Comparison of ENCODE assay signal across 8 cellular contexts in genomic region chr9:98315551-98316060, GRCh38.
DNase-seq lines count a peak whose midpoint lies in the region; ATAC-seq, FAIRE-seq and TF ChIP-seq lines count a peak whose summit lies in the region.
"Had no signal": no experiment of that assay in that cellular context is flagged by ENCODE, and none has a peak within 500 bp of the region (broad histone marks: within the 10 kb centered on the region; RNA-seq: fewer than 3 reads in every experiment).

No MANE protein-coding gene starts in this region.

- H3K36me3 Mint-ChIP-seq in activated B cell treated with CpG ODN at 0.5 μM for 24 hours (ENCODE audit: low read depth), result no peaks in the 10 kb centered on the region

- FAIRE-seq in bronchial epithelial cell (lab: Jason Lieb, UNC), result no peak

- POLR2A ChIA-PET in activated B cell treated with CpG ODN at 0.5 μM for 24 hours (lab: Charles Lee), result interaction anchor here (0.9 to 1.0 kb wide), 2 partner anchors 94 to 460 kb away, joined by 3 read pairs; no protein-coding TSS in a partner anchor

- H3K27ac Mint-ChIP-seq in activated B cell treated with CpG ODN at 0.5 μM for 24 hours, result no peak overlapping the region
- H3K27ac Mint-ChIP-seq: stimulated activated naive CD8-positive, alpha-beta T cell treated with anti-CD3 and anti-CD28 coated beads, Interleukin-15, Interleukin-2, amounts not matched to agents 100 ng/mL and 50 ng/mL, for 24 hours had no signal

- H3K4me3 ChIP-seq in bronchial epithelial cell (ENCODE audit: low read depth, low read length), result no peak overlapping the region
- H3K4me3 ChIP-seq in kidney epithelial cell (ENCODE audit: low read depth, low read length), result no peak overlapping the region

- H3K4me1 Mint-ChIP-seq in activated B cell treated with CpG ODN at 0.5 μM for 24 hours, result peaks cover 2% of the 10 kb centered on the region

- H3K4me3 Mint-ChIP-seq in activated B cell treated with CpG ODN at 0.5 μM for 24 hours, result no peak overlapping the region
- H3K4me3 Mint-ChIP-seq: stimulated activated naive CD8-positive, alpha-beta T cell treated with anti-CD3 and anti-CD28 coated beads, Interleukin-15, Interleukin-2, amounts not matched to agents 100 ng/mL and 50 ng/mL, for 24 hours had no signal

- no peaks in the 10 kb centered on the region for H3K36me3 ChIP-seq in bronchial epithelial cell (ENCODE audit: control insufficient read depth, insufficient read depth, low read length)
- H3K36me3 ChIP-seq in kidney epithelial cell (ENCODE audit: control insufficient read depth, insufficient read depth, low read length), result no peaks in the 10 kb centered on the region

- no peaks in the 10 kb centered on the region for H3K9me3 Mint-ChIP-seq in activated B cell treated with CpG ODN at 0.5 μM for 24 hours
- H3K9me3 Mint-ChIP-seq: stimulated activated naive CD8-positive, alpha-beta T cell treated with anti-CD3 and anti-CD28 coated beads, Interleukin-15, Interleukin-2, amounts not matched to agents 100 ng/mL and 50 ng/mL, for 24 hours had no signal

- CTCF ChIA-PET in activated B cell treated with CpG ODN at 0.5 μM for 24 hours (lab: Charles Lee), result interaction anchor here (0.6 to 5.4 kb wide), 11 partner anchors 15 to 684 kb away, joined by 3 to 76 read pairs (median 3); no protein-coding TSS in a partner anchor

- intact Hi-C loops in activated B cell treated with CpG ODN at 0.5 μM for 24 hours (cut with micrococcal nuclease), result loop anchor here (1.0 to 5.0 kb wide), 4 partner anchors 241 to 476 kb away; partner anchors contain the start of gene GABBR2

- no peak for TF ChIP-seq CTCF in activated B cell treated with CpG ODN at 0.5 μM for 24 hours (IDR thresholded peaks at IDR 0.05)
- peak; percentile 96 for TF ChIP-seq CTCF in bronchial epithelial cell (IDR thresholded peaks at IDR 0.05; ENCODE audit: insufficient read depth, low read length, severe bottlenecking)
- TF ChIP-seq CTCF in kidney epithelial cell (IDR thresholded peaks at IDR 0.05; ENCODE audit: insufficient read depth, low read length, poor library complexity, severe bottlenecking), result peak; percentile 98

- ATAC-seq in GM18517 (IDR thresholded peaks at IDR 0.05; ENCODE audit: unreplicated experiment) (peak; percentile 62), HG03280 (IDR thresholded peaks at IDR 0.05; ENCODE audit: unreplicated experiment) (peak; percentile 67), activated B cell treated with CpG ODN at 0.5 μM for 24 hours (ENCODE audit: low read depth) (peak; percentile 95)

- H3K27me3 ChIP-seq in bronchial epithelial cell (ENCODE audit: control insufficient read depth, insufficient read depth, low read length) (no peaks in the 10 kb centered on the region), kidney epithelial cell (ENCODE audit: control insufficient read depth, insufficient read depth, low read length) (no peaks in the 10 kb centered on the region)

- H3K27me3 Mint-ChIP-seq in activated B cell treated with CpG ODN at 0.5 μM for 24 hours, result no peaks in the 10 kb centered on the region
- H3K27me3 Mint-ChIP-seq: stimulated activated naive CD8-positive, alpha-beta T cell treated with anti-CD3 and anti-CD28 coated beads, Interleukin-15, Interleukin-2, amounts not matched to agents 100 ng/mL and 50 ng/mL, for 24 hours had no signal

- peak; percentile 60 to 73 for DNase-seq in NCI-H446 (lab: John Stamatoyannopoulos, UW)
- peak; percentile 61 for DNase-seq in activated B cell treated with CpG ODN at 0.5 μM for 24 hours
- peak; percentile 71 for DNase-seq in bronchial epithelial cell (ENCODE audit: low read depth)
- DNase-seq in kidney epithelial cell (ENCODE audit: low read depth), result peak; percentile 52
- DNase-seq in stimulated activated CD4-positive, alpha-beta T cell treated with anti-CD3 and anti-CD28 coated beads, Interleukin-1b, Interleukin-23, amount 100 ng/mL, for 48 hours, result peak; percentile 79
